In the genomic region with DNA sequence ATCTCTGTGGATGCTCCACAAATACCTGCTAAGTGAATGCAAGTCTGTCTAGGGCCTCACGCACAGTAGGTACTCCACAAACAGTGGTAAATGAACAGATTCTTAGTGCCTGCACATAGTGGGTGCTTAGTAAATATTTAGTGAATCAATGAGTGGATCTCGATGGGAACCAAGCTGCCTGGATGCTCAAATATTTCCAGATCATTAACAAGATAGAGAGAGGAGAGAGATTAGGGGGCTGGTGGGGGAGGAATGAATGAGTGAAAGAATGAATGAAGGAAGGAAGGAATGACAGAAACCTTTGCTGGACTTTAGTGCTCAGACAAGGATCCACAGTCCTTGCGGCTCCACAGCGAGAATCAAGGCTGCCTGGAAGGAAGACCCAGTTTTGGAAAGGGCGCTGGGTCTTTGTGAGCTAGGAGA, we compare ENCODE assay signal across 10 cellular contexts.
DNase-seq lines count a peak whose midpoint lies in the region; FAIRE-seq and TF ChIP-seq lines count a peak whose summit lies in the region.
"Had no signal": no experiment of that assay in that cellular context is flagged by ENCODE, and none has a peak within 500 bp of the region (broad histone marks: within the 10 kb centered on the region; RNA-seq: fewer than 3 reads in every experiment).

No MANE protein-coding gene starts in this region.

- H3K4me1 Mint-ChIP-seq in H9 = peaks cover 24 to 43% of the 10 kb centered on the region in 2 experiments

- no peaks in the 10 kb centered on the region; the same call in 1 of the 2 replicates for H3K4me1 ChIP-seq in H9 (ENCODE audit: insufficient read depth, low read length)
- H3K4me1 ChIP-seq in adrenal gland (replicated peaks in 1 of 2) = peaks cover 16 to 37% of the 10 kb centered on the region in 2 donors
- peaks cover 29 to 30% of the 10 kb centered on the region in 2 donors for H3K4me1 ChIP-seq in kidney (ENCODE audit: control insufficient read depth in 1 of 2, insufficient read depth in 1 of 2, low read depth in 1 of 2, low read length in 2 of 2)
- H3K4me1 ChIP-seq in spleen = peaks cover 15 to 78% (median 47%) of the 10 kb centered on the region in 6 donors

- H3K36me3 ChIP-seq in adrenal gland (replicated peaks in 1 of 2) (no peaks in the 10 kb centered on the region), kidney (ENCODE audit: control insufficient read depth in 1 of 2, insufficient read depth in 2 of 2, low read length in 2 of 2) (no peaks in the 10 kb centered on the region), spleen (no peaks in the 10 kb centered on the region)

- H3K36me3 Mint-ChIP-seq in H9 (ENCODE audit: insufficient read depth in 1 of 3, low read depth in 3 of 3) = no peaks in the 10 kb centered on the region
- H3K36me3 Mint-ChIP-seq: IgD-negative memory B cell had no signal

- H3K27me3 ChIP-seq in H9 (ENCODE audit: insufficient read depth, low read length) (no peaks in the 10 kb centered on the region), adrenal gland (no peaks in the 10 kb centered on the region), spleen (replicated peaks in 1 of 7) (peaks cover 0 to 29% (median 0%) of the 10 kb centered on the region in 7 donors)

- H2AK5ac ChIP-seq in H9 (ENCODE audit: insufficient read length, low read length) = no peak overlapping the region

- H3K9me3 Mint-ChIP-seq in H9 = no peaks in the 10 kb centered on the region; a peak in 1 of 5 replicates

- H4K91ac ChIP-seq in H9 (ENCODE audit: insufficient read length, low read depth, low read length) = no peak overlapping the region

- H4K5ac ChIP-seq in H9 (ENCODE audit: insufficient read length, low read depth, low read length) = no peak overlapping the region

- H3K27ac ChIP-seq in H9 (ENCODE audit: insufficient read length, low read depth, low read length) (no peak overlapping the region), adrenal gland (peak overlapping the region; percentile 60 to 91 (median 80)), kidney (ENCODE audit: low read depth in 2 of 2, low read length in 2 of 2) (peak overlapping the region; percentile 84 to 95), spleen (peak overlapping the region; percentile 37 to 88 (median 75))

- H3K23ac ChIP-seq in H9 (ENCODE audit: insufficient read length, low read depth, low read length) = no peak overlapping the region

- no peak overlapping the region for H2BK120ac ChIP-seq in H9 (ENCODE audit: low read depth, low read length, poor library complexity, severe bottlenecking)

- TF ChIP-seq CTCF in H9 (conservative IDR thresholded peaks at IDR 0.05) = no peak
- no peak for TF ChIP-seq CTCF in adrenal gland (IDR thresholded peaks at IDR 0.05)
- no peak for TF ChIP-seq CTCF in kidney (IDR thresholded peaks at IDR 0.05; ENCODE audit: borderline replicate concordance, extremely low read depth, insufficient read depth)
- no peak for TF ChIP-seq CTCF in spleen (IDR thresholded peaks at IDR 0.05 in 8 of 11, conservative IDR thresholded peaks at IDR 0.05 in 3 of 11)

- no CpG with 5 or more reads among the region's 5 CpGs for WGBS in H9 (ENCODE audit: extremely low coverage, insufficient read length, low lambda C conversion rate)
- 22 to 35% (median 29%) methylated on average over 4 to 5 of the region's 5 CpGs for WGBS in adrenal gland, 4 donors
- 37 to 49% (median 47%) methylated on average over 5 of the region's 5 CpGs for WGBS in spleen, 5 donors

- H3K27me3 Mint-ChIP-seq in H9 (ENCODE audit: low read depth) = no peaks in the 10 kb centered on the region; the same call in none of the 2 replicates

- no peak overlapping the region for H2BK15ac ChIP-seq in H9 (ENCODE audit: low read depth, low read length)

- H3T11ph ChIP-seq in H9 (ENCODE audit: low read length) = no peak overlapping the region

- peak overlapping the region; percentile 52 for H3K18ac ChIP-seq in H9 (ENCODE audit: insufficient read length, low read depth, low read length)

- no peak overlapping the region for H2BK5ac ChIP-seq in H9 (ENCODE audit: insufficient read length, low read length)

- peak overlapping the region; percentile 51; the same call in 1 of the 2 replicates for H3K14ac ChIP-seq in H9 (ENCODE audit: insufficient read depth, low read length)

- no peak overlapping the region for H3K9ac ChIP-seq in H9 (ENCODE audit: extremely low read depth, insufficient read length, low read length)
- peak overlapping the region in 1 of 2 donors; percentile 35 for H3K9ac ChIP-seq in kidney (ENCODE audit: low read length in 2 of 2)

- H2BK20ac ChIP-seq in H9 (ENCODE audit: low read depth, low read length, poor library complexity, severe bottlenecking) = no peak overlapping the region

- H3K9me3 ChIP-seq in H9 (ENCODE audit: control insufficient read depth, low read depth, low read length) (no peaks in the 10 kb centered on the region), adrenal gland (replicated peaks in 1 of 3) (no peaks in the 10 kb centered on the region), kidney (ENCODE audit: control insufficient read depth in 1 of 2, low read length in 2 of 2) (no peaks in the 10 kb centered on the region), spleen (no peaks in the 10 kb centered on the region)

- H3K27ac Mint-ChIP-seq in H9 = peak overlapping the region; percentile 26 to 87 (median 78); a peak in 5 of 7 replicates
- H3K27ac Mint-ChIP-seq: activated T-helper 2 cell treated with anti-CD3 and anti-CD28 coated beads, Interferon-gamma antibody, Interleukin-2, Interleukin-4, amounts not matched to agents 10 μg/mL and 5 μg/mL and 100 μg/mL, durations not matched to agents 14 hours and 24 hours and 36 hours; IgD-negative memory B cell had no signal

- H2BK12ac ChIP-seq in H9 (ENCODE audit: insufficient read length, low read depth, low read length) = no peak overlapping the region

- no peaks in the 10 kb centered on the region for H3K23me2 ChIP-seq in H9 (ENCODE audit: insufficient read length, low read depth, low read length, poor library complexity, severe bottlenecking)

- H3K79me2 ChIP-seq in H9 (ENCODE audit: insufficient read depth, low read length) = no peaks in the 10 kb centered on the region

- no peak overlapping the region for H3K4ac ChIP-seq in H9 (ENCODE audit: low read depth, low read length)

- peak overlapping the region in 1 of 2 experiments; percentile 49; a peak in 2 of 5 replicates for H3K4me3 Mint-ChIP-seq in H9

- no peak overlapping the region for H3K4me3 ChIP-seq in adrenal gland
- no peak overlapping the region for H3K4me3 ChIP-seq in kidney (ENCODE audit: low read length in 2 of 2)
- H3K4me3 ChIP-seq in spleen = peak overlapping the region in 1 of 8 donors; percentile 14

- H4K20me1 ChIP-seq in H9 (ENCODE audit: control insufficient read depth, insufficient read depth, insufficient read length) = no peaks in the 10 kb centered on the region

- H4K8ac ChIP-seq in H9 (replicated peaks; ENCODE audit: insufficient read length, low read depth, low read length) = no peak overlapping the region

- intact Hi-C loops in adrenal gland (cut with DNase I) = loop anchor here in 1 of 2 donors (10.0 kb wide), 1 partner anchor 61 kb away; no protein-coding TSS in a partner anchor
- intact Hi-C loops in kidney (cut with DNase I) = no loop called here
- intact Hi-C loops in spleen (cut with DNase I; ENCODE audit: low total_unique reads) = no loop called here

- no peaks in the 10 kb centered on the region for H3K79me1 ChIP-seq in H9 (ENCODE audit: insufficient read depth, low read depth, low read length, poor library complexity, severe bottlenecking)

- FAIRE-seq in kidney (lab: Jason Lieb, UNC) (no peak), frontal cortex (lab: Jason Lieb, UNC) (no peak)

- no peak overlapping the region for H3K56ac ChIP-seq in H9 (ENCODE audit: insufficient read length, low read depth, low read length)

- H2AFZ ChIP-seq in H9 (ENCODE audit: low read length) = no peak overlapping the region

- no peak overlapping the region for H3K4me2 ChIP-seq in H9 (ENCODE audit: insufficient read depth, insufficient read length, low read length)

- DNase-seq in H9 (no peak), adrenal gland (no peak), kidney (no peak), spleen (no peak), frontal cortex (ENCODE audit: low spot score in 2 of 2) (no peak), SHP77 treated with DMSO at 0.1 percent for 48 hours (lab: John Stamatoyannopoulos, UW) (no peak), NCI-H2171 (lab: John Stamatoyannopoulos, UW) (no peak)
- DNase-seq in activated effector memory CD4-positive, alpha-beta T cell treated with anti-CD3 and anti-CD28 coated beads, Interleukin-2, amount 50 U/mL, for 16 hours = no peak

- TF ChIP-seq POLR2A in adrenal gland (IDR thresholded peaks at IDR 0.05) = no peak
- no peak for TF ChIP-seq POLR2A in spleen (IDR thresholded peaks at IDR 0.05)
